8 cellular contexts compared by ENCODE assay signal in genomic region chr14:20652996-20653975, GRCh38. TPM values are rescaled to one million over a fixed set of nuclear protein-coding genes. Genes with fewer than 3 reads are reported as not detected.
A peak's percentile ranks its signal among the peaks of the same experiment; 100 is the strongest.
DNase-seq lines count a peak whose midpoint lies in the region; ATAC-seq and TF ChIP-seq lines count a peak whose summit lies in the region.

No MANE protein-coding gene starts in this region.

- H3K9ac ChIP-seq in HCT116 (ENCODE audit: low read length): peak overlapping the region; percentile 38; the same call in 1 of the 2 replicates
- H3K9ac ChIP-seq in fibroblast of lung (ENCODE audit: insufficient read depth, low read length): no peak overlapping the region

- H2AFZ ChIP-seq in HCT116 (ENCODE audit: low read depth, low read length, poor library complexity, severe bottlenecking) (peak overlapping the region; percentile 75), fibroblast of lung (ENCODE audit: low read length) (no peak overlapping the region)

- H3K36me3 ChIP-seq in HCT116 (ENCODE audit: control insufficient read depth in 1 of 2, insufficient read depth in 2 of 2, low read length in 2 of 2): no peaks in the 10 kb centered on the region
- no peaks in the 10 kb centered on the region for H3K36me3 ChIP-seq in fibroblast of lung (ENCODE audit: control insufficient read depth, insufficient read depth, low read length)
- H3K36me3 ChIP-seq in ascending aorta: no peaks in the 10 kb centered on the region

- no peaks in the 10 kb centered on the region for H4K20me1 ChIP-seq in HCT116 (ENCODE audit: insufficient read depth)
- no peaks in the 10 kb centered on the region for H4K20me1 ChIP-seq in fibroblast of lung (ENCODE audit: control insufficient read depth, extremely low read depth, insufficient read depth, low read length)

- H3K4me2 ChIP-seq in HCT116 (ENCODE audit: low read length): peak overlapping the region; percentile 69
- peak overlapping the region; percentile 37 for H3K4me2 ChIP-seq in fibroblast of lung (ENCODE audit: extremely low read depth, insufficient read depth, low read length)

- peaks cover 38% of the 10 kb centered on the region for H3K27me3 Mint-ChIP-seq in WTC11 (ENCODE audit: low read depth)

- no peaks in the 10 kb centered on the region for H3K9me3 ChIP-seq in HCT116 (ENCODE audit: control insufficient read depth in 1 of 2, insufficient read depth in 1 of 2, low read depth in 1 of 2, low read length in 2 of 2)
- no peaks in the 10 kb centered on the region for H3K9me3 ChIP-seq in fibroblast of lung (ENCODE audit: control insufficient read depth, insufficient read depth, low read depth, low read length)
- no peaks in the 10 kb centered on the region for H3K9me3 ChIP-seq in ascending aorta

- H3K4me3 Mint-ChIP-seq in WTC11: peak overlapping the region; percentile 94

- H3K4me1 Mint-ChIP-seq in WTC11: peaks cover 33% of the 10 kb centered on the region

- H3K27me3 ChIP-seq in HCT116 (ENCODE audit: insufficient read depth, low read length) (no peaks in the 10 kb centered on the region), fibroblast of lung (ENCODE audit: control insufficient read depth, insufficient read depth, low read length) (peaks cover 2% of the 10 kb centered on the region), ascending aorta (no peaks in the 10 kb centered on the region)

- no TSS peak for BruUV-seq in HCT116 (replicated peaks; lab: Mats Ljungman, UMichigan)

- no peak for TF ChIP-seq POLR2A in HCT116 (IDR thresholded peaks at IDR 0.05; ENCODE audit: borderline replicate concordance, extremely low read depth, insufficient read depth, insufficient read length)

- no peaks in the 10 kb centered on the region for H3K9me2 ChIP-seq in HCT116 (ENCODE audit: insufficient read depth)

- intact Hi-C loops in HCT116 (cut with micrococcal nuclease) (loop anchor here (1.0 kb wide), 1 partner anchor 20 kb away; no protein-coding TSS in a partner anchor), ascending aorta (cut with DNase I) (no loop called here)

- H3K4me1 ChIP-seq in HCT116 (ENCODE audit: control insufficient read depth in 1 of 2, insufficient read depth in 2 of 2, low read length in 2 of 2) (peaks cover 6 to 29% of the 10 kb centered on the region in 2 experiments), fibroblast of lung (ENCODE audit: control insufficient read depth, extremely low read depth, insufficient read depth, low read length) (no peaks in the 10 kb centered on the region), ascending aorta (no peaks in the 10 kb centered on the region)

- H3K36me3 Mint-ChIP-seq in WTC11: no peaks in the 10 kb centered on the region

- RAD21 ChIA-PET in HCT116 (lab: Charles Lee; ENCODE audit: low non-redundant PET in 1 of 2, low total read pairs in 2 of 2, uncharacterized antibody in 2 of 2, unreplicated experiment in 2 of 2): interaction anchor here (0.5 to 1.6 kb wide), 8 partner anchors 21 to 878 kb away, joined by 3 to 4 read pairs (median 3); partner anchors contain the start of gene PARP2 (in 1 of the 2)

- no peaks in the 10 kb centered on the region for H3K79me2 ChIP-seq in HCT116 (ENCODE audit: insufficient read depth, low read length)
- H3K79me2 ChIP-seq in fibroblast of lung (ENCODE audit: control insufficient read depth, insufficient read depth, low read length): no peaks in the 10 kb centered on the region

- H3K27ac ChIP-seq in HCT116 (ENCODE audit: low read depth, low read length) (no peak overlapping the region), fibroblast of lung (ENCODE audit: insufficient read depth, low read length) (no peak overlapping the region), ascending aorta (no peak overlapping the region)

- ATAC-seq in HCT116 (peak; percentile 63), WTC11 (peak; percentile 52), HG02870 (IDR thresholded peaks at IDR 0.05; ENCODE audit: unreplicated experiment) (no peak)

- POLR2A ChIA-PET in HCT116 (lab: Charles Lee): interaction anchor here (0.7 to 3.2 kb wide), 5 partner anchors 10 to 310 kb away, joined by 3 to 25 read pairs (median 4); partner anchors contain the start of genes PARP2 and RNASE4
- POLR2A ChIA-PET in WTC11 (lab: Charles Lee): interaction anchor here (1.0 to 1.1 kb wide), 2 partner anchors 28 to 220 kb away, joined by 3 to 5 read pairs; no protein-coding TSS in a partner anchor

- TF ChIP-seq RAD21 in HCT116 (IDR thresholded peaks at IDR 0.05; ENCODE audit: low read depth): no peak

- DNase-seq in ACHN: peak; percentile 64
- DNase-seq in HCT116 (ENCODE audit: low read depth, low spot score): peak; percentile 91
- DNase-seq in WTC11 (ENCODE audit: low spot score): peak; percentile 91
- DNase-seq in fibroblast of lung (ENCODE audit: low read depth in 2 of 2): peak; percentile 27 to 72
- DNase-seq in stimulated activated CD4-positive, alpha-beta T cell treated with anti-CD3 and anti-CD28 coated beads, Interleukin-12 subunit alpha, Interleukin-12 subunit beta, amount 100 ng/mL, for 48 hours (ENCODE audit: low read depth in 2 of 3, low spot score in 1 of 3): peak; percentile 61 to 80 (median 70)
- DNase-seq in A172 (ENCODE audit: low spot score): no peak
- no peak for DNase-seq in ascending aorta (ENCODE audit: low spot score in 2 of 2)

- peak overlapping the region; percentile 38 to 42 for H3K4me3 ChIP-seq in HCT116 (replicated peaks in 1 of 2; ENCODE audit: low read depth in 1 of 2, low read length in 2 of 2)
- H3K4me3 ChIP-seq in fibroblast of lung (replicated peaks in 1 of 4; ENCODE audit: control extremely low read depth in 1 of 4, insufficient read depth in 1 of 4, low read depth in 3 of 4, low read length in 4 of 4): peak overlapping the region in 2 of 4 experiments; percentile 40
- H3K4me3 ChIP-seq in ascending aorta: no peak overlapping the region

- CTCF ChIA-PET in HCT116 (lab: Charles Lee): interaction anchor here (0.6 to 2.1 kb wide), 10 partner anchors 10 to 451 kb away, joined by 3 to 11 read pairs (median 4); partner anchors contain the start of gene RNASE4
- CTCF ChIA-PET in WTC11 (lab: Charles Lee): interaction anchor here (0.6 to 2.4 kb wide), 15 partner anchors 10 to 317 kb away, joined by 3 to 11 read pairs (median 3); partner anchors contain the start of gene RNASE4

- in situ Hi-C loops in ACHN (cut with HindIII; ENCODE audit: low pct_ligation_motif_present, low pct_unique_long_range_greater_than_20kb, low sequenced_read_pairs): no loop called here

- H3K9me3 Mint-ChIP-seq in WTC11: no peaks in the 10 kb centered on the region

- no peak for TF ChIP-seq CTCF in HCT116 (IDR thresholded peaks at IDR 0.05 in 2 of 3, conservative IDR thresholded peaks at IDR 0.05 in 1 of 3; ENCODE audit: borderline replicate concordance in 1 of 3, insufficient read depth in 1 of 3, low read depth in 2 of 3, low read length in 2 of 3)
- TF ChIP-seq CTCF in WTC11 (IDR thresholded peaks at IDR 0.05): no peak
- no peak for TF ChIP-seq CTCF in fibroblast of lung (conservative IDR thresholded peaks at IDR 0.05 in 1 of 2, IDR thresholded peaks at IDR 0.05 in 1 of 2; ENCODE audit: low read depth in 1 of 2, low read length in 2 of 2)
- TF ChIP-seq CTCF in ascending aorta (IDR thresholded peaks at IDR 0.05): no peak

- peak overlapping the region; percentile 50; the same call in 1 of the 2 replicates for H3K27ac Mint-ChIP-seq in WTC11

TF ChIP-seq in HCT116, 20 proteins besides CTCF, POLR2A, EP300 and RAD21 (continues in another document):
- TF ChIP-seq EZH2phosphoT487 (IDR thresholded peaks at IDR 0.05; ENCODE audit: borderline replicate concordance) (no peak), POLR2AphosphoS5 (IDR thresholded peaks at IDR 0.05; ENCODE audit: low read depth, low read length) (no peak), ATF3 (IDR thresholded peaks at IDR 0.05) (peak; percentile 97)

TF ChIP-seq in WTC11, 78 proteins besides CTCF, POLR2A, EP300 and RAD21 (continues in another document):
- TF ChIP-seq NFYB (CRISPR knock-in tag; conservative IDR thresholded peaks at IDR 0.05; ENCODE audit: low read depth) (no peak), HMGXB4 (CRISPR knock-in tag; IDR thresholded peaks at IDR 0.05) (peak; percentile 96), FOXP1 (CRISPR knock-in tag; IDR thresholded peaks at IDR 0.05; ENCODE audit: borderline replicate concordance) (0 out of 2 replicates have a peak, but pooled peaks have one; percentile 26)

RNA-seq across cellular contexts. Expression of gene OR6S1, which starts 11.8 kb away (rescaled TPM):
- not detected for total RNA-seq in HCT116 (2021; ENCODE audit: unreplicated experiment)
- polyA plus RNA-seq in HCT116 (2012): not detected in 2 replicates
- not detected in 3 replicates for total RNA-seq in WTC11 (2021)
- total RNA-seq in fibroblast of lung: not detected in 2 replicates
- polyA plus RNA-seq in fibroblast of lung: not detected in 2 replicates
- polyA plus RNA-seq in fibroblast of lung (2012): not detected in 2 replicates
- not detected in 2 replicates for polyA minus RNA-seq in fibroblast of lung (ENCODE audit: low replicate concordance)
- total RNA-seq in A172 (2014; rRNA removed; shearing (Covaris generic)): not detected in 2 replicates
- not detected for total RNA-seq in ascending aorta

RNA-seq across cellular contexts. Expression of gene RNASE4, which starts 31.1 kb away (rescaled TPM):
- total RNA-seq in HCT116 (2021; ENCODE audit: unreplicated experiment): 3.9 TPM
- 16.7 and 19.5 TPM in 2 replicates for polyA plus RNA-seq in HCT116 (2012)
- total RNA-seq in WTC11 (2021): 1.0 to 2.8 TPM (median 2.4 TPM) in 3 replicates
- 20.0 and 22.1 TPM in 2 replicates for total RNA-seq in fibroblast of lung
- polyA plus RNA-seq in fibroblast of lung: 25.0 and 43.9 TPM in 2 replicates
- 8.7 and 18.7 TPM in 2 replicates for polyA plus RNA-seq in fibroblast of lung (2012)
- 5.1 and 21.8 TPM in 2 replicates for polyA minus RNA-seq in fibroblast of lung (ENCODE audit: low replicate concordance)
- 0.91 and 1.1 TPM in 2 replicates for total RNA-seq in A172 (2014; rRNA removed; shearing (Covaris generic))
- total RNA-seq in ascending aorta: 23.2 TPM

RNA-seq across cellular contexts. Expression of gene ANG, which starts 35.3 kb away (rescaled TPM):
- 5.8 TPM for total RNA-seq in HCT116 (2021; ENCODE audit: unreplicated experiment)
- polyA plus RNA-seq in HCT116 (2012): 15.4 and 18.0 TPM in 2 replicates
- total RNA-seq in WTC11 (2021): 4.8 to 5.2 TPM (median 4.9 TPM) in 3 replicates
- total RNA-seq in fibroblast of lung: 5.1 and 6.4 TPM in 2 replicates
- 3.9 and 7.3 TPM in 2 replicates for polyA plus RNA-seq in fibroblast of lung
- 4.8 and 8.2 TPM in 2 replicates for polyA plus RNA-seq in fibroblast of lung (2012)
- polyA minus RNA-seq in fibroblast of lung (ENCODE audit: low replicate concordance): 6.6 and 7.2 TPM in 2 replicates
- 0.07 and 0.17 TPM in 2 replicates for total RNA-seq in A172 (2014; rRNA removed; shearing (Covaris generic))
- 4.2 TPM for total RNA-seq in ascending aorta

Comparison
In these comparisons a context has a peak if more than half of its experiments do, and no peak if none do; other contexts are left out.
1. DNase-seq: peak in ACHN (single experiment), HCT116 (single experiment), WTC11 (single experiment), fibroblast of lung (2 of 2) and stimulated activated CD4-positive, alpha-beta T cell treated with anti-CD3 and anti-CD28 coated beads, Interleukin-12 subunit alpha, Interleukin-12 subunit beta, amount 100 ng/mL, for 48 hours (3 of 3); none in A172 (single experiment) and ascending aorta (0 of 2).
2. H3K4me3 ChIP-seq: peak in HCT116 (2 of 2); none in ascending aorta (0 of 2).